In genomic region chr2:100699131-100699530, GRCh38 we compare ENCODE assay signal across 19 cellular contexts.
DNase-seq lines count a peak whose midpoint lies in the region; ATAC-seq, FAIRE-seq and TF ChIP-seq lines count a peak whose summit lies in the region.
"Had no signal": no experiment of that assay in that cellular context is flagged by ENCODE, and none has a peak within 500 bp of the region (broad histone marks: within the 10 kb centered on the region; RNA-seq: fewer than 3 reads in every experiment).

No MANE protein-coding gene starts in this region.

- H3K4me3 ChIP-seq in GM12878 (no peak overlapping the region), neuronal stem cell (ENCODE audit: low read length in 2 of 2) (no peak overlapping the region)
- H3K4me3 ChIP-seq: HAP-1 had no signal

- 32% methylated on average over 5 of the region's 5 CpGs for WGBS in GM12878 (ENCODE audit: insufficient coverage, insufficient replicate concordance, low lambda C conversion rate, missing lambda C conversion rate)
- no CpG with 5 or more reads among the region's 5 CpGs for WGBS in neuronal stem cell (ENCODE audit: extremely low coverage in 2 of 2, insufficient read length in 2 of 2, insufficient replicate concordance in 1 of 2), 2 donors

- H3K79me1 ChIP-seq in neuronal stem cell (ENCODE audit: low read depth, low read length), result no peaks in the 10 kb centered on the region

- H4K91ac ChIP-seq in neuronal stem cell (ENCODE audit: low read depth, low read length, poor library complexity), result no peak overlapping the region

- H2BK15ac ChIP-seq in neuronal stem cell (ENCODE audit: low read length), result no peak overlapping the region

- H4K20me1 ChIP-seq in GM12878 (ENCODE audit: control insufficient read depth, insufficient read depth), result no peaks in the 10 kb centered on the region

- no peak for TF ChIP-seq POLR2A in GM12878 (IDR thresholded peaks at IDR 0.05; ENCODE audit: low read depth, low read length)

- H4K8ac ChIP-seq in neuronal stem cell (ENCODE audit: low read depth, low read length), result no peak overlapping the region

- H2AFZ ChIP-seq in GM12878 (ENCODE audit: control insufficient read depth, low read depth, low read length) (no peak overlapping the region), neuronal stem cell (ENCODE audit: low read length) (no peak overlapping the region)

- CTCF ChIA-PET in GM12878 (lab: Yijun Ruan, JAX), result interaction anchor here (0.7 kb wide), 1 partner anchor 12 kb away, joined by 3 read pairs; no protein-coding TSS in a partner anchor

- H3K9me3 ChIP-seq in GM12878 (replicated peaks; ENCODE audit: control insufficient read depth, insufficient read depth, low read length) (no peaks in the 10 kb centered on the region; the same call in 2 of the 3 replicates), neuronal stem cell (replicated peaks in 1 of 2; ENCODE audit: control insufficient read depth in 2 of 2, insufficient read depth in 1 of 2, low read depth in 1 of 2, low read length in 2 of 2) (peaks cover 0 to 4% of the 10 kb centered on the region in 2 donors)
- H3K9me3 ChIP-seq: HAP-1 had no signal

- in situ Hi-C loops in GM12878 (cut with MboI), result no loop called here

- H3K14ac ChIP-seq in neuronal stem cell (ENCODE audit: low read length), result peak overlapping the region; percentile 57

- H3K79me2 ChIP-seq in GM12878 (ENCODE audit: control insufficient read depth, insufficient read depth, low read length), result no peaks in the 10 kb centered on the region

- SMC1A ChIA-PET in GM12878 (lab: Charles Lee; ENCODE audit: uncharacterized antibody, unreplicated experiment), result no interaction called here

- no peak overlapping the region for H3K4me2 ChIP-seq in GM12878 (ENCODE audit: control insufficient read depth, insufficient read depth)
- no peak overlapping the region for H3K4me2 ChIP-seq in neuronal stem cell (ENCODE audit: insufficient read depth, low read length, poor library complexity, severe bottlenecking)

- no peak overlapping the region for H2BK5ac ChIP-seq in neuronal stem cell (ENCODE audit: low read length)

- H3K18ac ChIP-seq in neuronal stem cell (ENCODE audit: low read length), result no peak overlapping the region

- ATAC-seq in GM12878 (no peak), HG02588 (IDR thresholded peaks at IDR 0.05; ENCODE audit: unreplicated experiment) (no peak), GM18858 (IDR thresholded peaks at IDR 0.05; ENCODE audit: unreplicated experiment) (no peak)
- ATAC-seq: CD8-positive, alpha-beta T cell had no signal

- H3K9ac ChIP-seq in GM12878 (ENCODE audit: control insufficient read depth, insufficient read depth, low read length) (no peak overlapping the region), neuronal stem cell (ENCODE audit: low read depth, low read length, poor library complexity) (no peak overlapping the region)

- no peak for TF ChIP-seq EP300 in GM12878 (IDR thresholded peaks at IDR 0.05; ENCODE audit: borderline replicate concordance in 1 of 2, control insufficient read depth in 1 of 2, low read depth in 2 of 2, low read length in 2 of 2)

- DNase-seq in GM12878 (ENCODE audit: low read depth, low spot score) (no peak), ecto neural progenitor cell (ENCODE audit: low spot score) (peak; percentile 14), islet precursor cell (peak; percentile 21), neuronal stem cell (ENCODE audit: low spot score) (no peak), NCI-H82 treated with DMSO at 0.1 percent for 48 hours (lab: John Stamatoyannopoulos, UW; ENCODE audit: unreplicated experiment) (no peak), NCI-H146 treated with DMSO at 0.1 percent for 48 hours (lab: John Stamatoyannopoulos, UW; ENCODE audit: unreplicated experiment) (no peak)
- DNase-seq: C1 segment of cervical spinal cord; Caco-2; CD4-positive, CD25-positive, alpha-beta regulatory T cell; CD8-positive, alpha-beta T cell; DMS153; DND-41; GOT3; HFFc6 had no signal

- BruUV-seq in GM12878 (replicated peaks; lab: Mats Ljungman, UMichigan), result no TSS peak

- POLR2A ChIA-PET in GM12878 (lab: Charles Lee), result no interaction called here

- no peak overlapping the region for H2BK120ac ChIP-seq in neuronal stem cell (ENCODE audit: low read depth, low read length)

- FAIRE-seq in GM12878 (lab: Jason Lieb, UNC), result peak; percentile 7
- FAIRE-seq: G401.6, H54 had no signal

- RAD21 ChIA-PET in GM12878 (lab: Charles Lee; ENCODE audit: unreplicated experiment), result no interaction called here

- no peak overlapping the region for H2BK12ac ChIP-seq in neuronal stem cell (ENCODE audit: low read length)

- no peaks in the 10 kb centered on the region for H3K36me3 ChIP-seq in GM12878 (ENCODE audit: control insufficient read depth in 2 of 2, insufficient read depth in 2 of 2, low read length in 1 of 2)
- H3K36me3 ChIP-seq in neuronal stem cell (replicated peaks in 1 of 2; ENCODE audit: control insufficient read depth in 2 of 2, insufficient read depth in 2 of 2, low read length in 2 of 2), result no peaks in the 10 kb centered on the region
- H3K36me3 ChIP-seq: HAP-1 had no signal

- no peak overlapping the region for H3K4ac ChIP-seq in neuronal stem cell (ENCODE audit: low read length)

- H3K27ac ChIP-seq in GM12878 (ENCODE audit: control insufficient read depth, insufficient read depth), result no peak overlapping the region
- H3K27ac ChIP-seq in neuronal stem cell (replicated peaks; ENCODE audit: low read length), result no peak overlapping the region

- no peaks in the 10 kb centered on the region for H3K4me1 ChIP-seq in GM12878 (ENCODE audit: control insufficient read depth, insufficient read depth, low read length)
- H3K4me1 ChIP-seq in neuronal stem cell (ENCODE audit: control insufficient read depth in 2 of 2, insufficient read depth in 1 of 2, low read depth in 1 of 2, low read length in 2 of 2), result no peaks in the 10 kb centered on the region
- H3K4me1 ChIP-seq: Caco-2, HAP-1 had no signal

- intact Hi-C loops in GM12878 (cut with micrococcal nuclease; ENCODE audit: unreplicated experiment), result no loop called here

- no peak overlapping the region for H3K23ac ChIP-seq in neuronal stem cell (ENCODE audit: low read depth, low read length, poor library complexity)

- no peak for TF ChIP-seq CTCF in GM12878 (IDR thresholded peaks at IDR 0.05 in 2 of 3, conservative IDR thresholded peaks at IDR 0.05 in 1 of 3; ENCODE audit: control insufficient read depth in 2 of 3, extremely low read depth in 1 of 3, insufficient read depth in 1 of 3, low read depth in 3 of 3, low read length in 3 of 3)

- no peaks in the 10 kb centered on the region; a peak in 1 of 4 replicates for H3K27me3 ChIP-seq in GM12878 (replicated peaks in 1 of 2; ENCODE audit: control insufficient read depth in 2 of 2, insufficient read depth in 2 of 2, low read length in 1 of 2)
- no peaks in the 10 kb centered on the region for H3K27me3 ChIP-seq in neuronal stem cell (ENCODE audit: control insufficient read depth in 3 of 3, insufficient read depth in 3 of 3, low read depth in 1 of 3, low read length in 3 of 3)

- no peak overlapping the region for H2AK5ac ChIP-seq in neuronal stem cell (ENCODE audit: low read depth, low read length)

- no peak for TF ChIP-seq RAD21 in GM12878 (IDR thresholded peaks at IDR 0.05; ENCODE audit: insufficient read depth, low read depth, low read length)

TF ChIP-seq in GM12878, 131 proteins besides CTCF, POLR2A, EP300 and RAD21:
- TF ChIP-seq USF1 (IDR thresholded peaks at IDR 0.05; ENCODE audit: borderline replicate concordance, extremely low read length, insufficient read depth, low read depth, low read length), result no peak
- no peak for TF ChIP-seq IRF3 (IDR thresholded peaks at IDR 0.05)
- no peak for TF ChIP-seq IRF4 (IDR thresholded peaks at IDR 0.05; ENCODE audit: low read depth, low read length)
- no peak for TF ChIP-seq MEF2B (IDR thresholded peaks at IDR 0.05; ENCODE audit: partially characterized antibody, poor library complexity, severe bottlenecking)
- no peak for TF ChIP-seq SMAD1 (IDR thresholded peaks at IDR 0.05; ENCODE audit: low read depth, partially characterized antibody)
- TF ChIP-seq JUNB (IDR thresholded peaks at IDR 0.05), result no peak

Comparison
In these comparisons a context has a peak if more than half of its experiments do, and no peak if none do; other contexts are left out.
1. DNase-seq: peak in ecto neural progenitor cell (single experiment) and islet precursor cell (single experiment); none in GM12878 (single experiment), neuronal stem cell (single experiment), NCI-H82 treated with DMSO at 0.1 percent for 48 hours (single experiment) and NCI-H146 treated with DMSO at 0.1 percent for 48 hours (single experiment).